ENCODE assay signal across 9 cellular contexts in the genomic region with DNA sequence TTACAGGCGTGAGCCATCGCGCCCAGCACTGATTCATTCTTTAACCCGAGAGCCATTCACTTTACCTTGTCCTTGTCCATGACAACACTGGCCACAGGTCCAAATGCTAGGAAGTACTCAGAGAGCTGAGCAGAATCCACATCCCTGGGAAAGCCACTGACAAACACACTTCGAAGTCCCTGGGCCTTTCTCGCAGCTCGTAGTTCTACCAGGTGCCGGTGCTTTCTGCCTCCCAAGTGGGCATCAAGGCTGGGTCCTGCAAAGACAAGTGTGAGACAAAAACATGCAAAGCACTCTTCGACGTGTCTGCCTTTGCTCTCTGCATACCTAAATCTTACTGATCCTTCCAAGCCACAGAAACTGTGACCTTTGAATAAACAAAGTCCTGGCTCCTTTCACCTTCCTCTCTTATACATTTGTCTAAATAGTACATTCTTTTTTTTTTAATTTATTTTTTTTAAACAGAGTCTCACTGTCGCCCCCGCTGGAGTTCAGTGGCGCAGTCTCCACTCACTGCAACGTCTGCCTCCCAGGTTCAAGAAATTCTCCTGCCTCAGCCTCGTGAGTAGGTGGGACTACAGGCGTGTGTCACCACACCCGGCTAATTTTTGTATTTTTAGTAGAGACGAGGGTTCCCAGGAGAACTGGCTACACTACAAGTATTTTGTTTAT. TPM values are rescaled to one million over a fixed set of nuclear protein-coding genes. Genes with fewer than 3 reads are reported as not detected.
DNase-seq lines count a peak whose midpoint lies in the region; ATAC-seq, FAIRE-seq and TF ChIP-seq lines count a peak whose summit lies in the region.
"Had no signal": no experiment of that assay in that cellular context is flagged by ENCODE, and none has a peak within 500 bp of the region (broad histone marks: within the 10 kb centered on the region; RNA-seq: fewer than 3 reads in every experiment).

No MANE protein-coding gene starts in this region.

- H2BK5ac ChIP-seq in IMR-90 (ENCODE audit: low read depth, low read length, poor library complexity, severe bottlenecking), result no peak overlapping the region

- H3K56ac ChIP-seq in IMR-90 (ENCODE audit: extremely low read depth, insufficient read depth, low read length), result no peak overlapping the region

- peaks cover 6% of the 10 kb centered on the region for H3K4me1 ChIP-seq in IMR-90 (ENCODE audit: control insufficient read depth, insufficient read depth, low read length)
- H3K4me1 ChIP-seq in astrocyte (ENCODE audit: insufficient read depth, low read length), result peaks cover 10% of the 10 kb centered on the region

- peaks cover 21 to 45% of the 10 kb centered on the region in 2 experiments for H3K79me1 ChIP-seq in IMR-90 (ENCODE audit: low read depth in 1 of 2, low read length in 2 of 2)

- no peak for FAIRE-seq in astrocyte (lab: Jason Lieb, UNC)

- peaks cover 12% of the 10 kb centered on the region for H3K36me3 Mint-ChIP-seq in astrocyte (ENCODE audit: low read depth, unreplicated experiment)
- H3K36me3 Mint-ChIP-seq in natural killer cell treated with Interleukin-12 subunit alpha and Interleukin-12 subunit beta and Interleukin-15 and Interleukin-18, amount 100 ng/mL, for 72 hours, result peaks cover 7% of the 10 kb centered on the region

- intact Hi-C loops in IMR-90 (cut with micrococcal nuclease), result no loop called here

- H2AFZ ChIP-seq in IMR-90 (replicated peaks; ENCODE audit: low read length, poor library complexity), result no peak overlapping the region
- H2AFZ ChIP-seq in astrocyte (ENCODE audit: low read depth, low read length), result no peak overlapping the region

- 94% methylated on average over 10 of the region's 18 CpGs; no CpG with 5 or more reads in 1 of the 2 experiments for WGBS in IMR-90 (ENCODE audit: extremely low coverage in 2 of 2, insufficient read length in 1 of 2), 2 experiments

- H3K27ac ChIP-seq in IMR-90 (ENCODE audit: insufficient read depth, low read length) (no peak overlapping the region), astrocyte (ENCODE audit: low read depth, low read length) (no peak overlapping the region)

- 0 out of 2 replicates have a peak, but pooled peaks cover 4% of the 10 kb centered on the region for H3K9me1 ChIP-seq in IMR-90 (ENCODE audit: insufficient read depth, low read length)

- TF ChIP-seq POLR2A in IMR-90 (IDR thresholded peaks at IDR 0.05; ENCODE audit: low read depth, low read length), result no peak

- H3K79me2 ChIP-seq in astrocyte (ENCODE audit: insufficient read depth, low read length), result peaks cover 31% of the 10 kb centered on the region

- no peak overlapping the region for H2BK15ac ChIP-seq in IMR-90 (ENCODE audit: low read depth, low read length)

- no peak overlapping the region for H3K23ac ChIP-seq in IMR-90 (ENCODE audit: low read depth, low read length)

- peak overlapping the region; percentile 93 for H3K4me3 Mint-ChIP-seq in astrocyte (ENCODE audit: unreplicated experiment)
- H3K4me3 Mint-ChIP-seq in natural killer cell treated with Interleukin-12 subunit alpha and Interleukin-12 subunit beta and Interleukin-15 and Interleukin-18, amount 100 ng/mL, for 72 hours, result peak overlapping the region; percentile 98

- H4K20me1 ChIP-seq in IMR-90 (ENCODE audit: insufficient read depth, low read length), result peaks cover 5% of the 10 kb centered on the region; the same call in 1 of the 2 replicates
- H4K20me1 ChIP-seq in astrocyte (ENCODE audit: insufficient read depth, low read length), result peaks cover 13% of the 10 kb centered on the region

- no peak overlapping the region for H3K18ac ChIP-seq in IMR-90 (ENCODE audit: low read depth, low read length)

- H4K8ac ChIP-seq in IMR-90 (ENCODE audit: low read depth in 2 of 2, low read length in 2 of 2), result no peak overlapping the region

- no peak for ATAC-seq in IMR-90 (ENCODE audit: low read depth)
- no peak for ATAC-seq in natural killer cell treated with Interleukin-12 subunit alpha and Interleukin-12 subunit beta and Interleukin-15 and Interleukin-18, amount 100 ng/mL, for 72 hours

- H3K27ac Mint-ChIP-seq in astrocyte (ENCODE audit: unreplicated experiment), result peak overlapping the region; percentile 69
- H3K27ac Mint-ChIP-seq in natural killer cell treated with Interleukin-12 subunit alpha and Interleukin-12 subunit beta and Interleukin-15 and Interleukin-18, amount 100 ng/mL, for 72 hours, result peak overlapping the region in 1 of 2 donors; percentile 94

- H2AK5ac ChIP-seq in IMR-90 (ENCODE audit: low read depth, low read length), result no peak overlapping the region

- POLR2A ChIA-PET in IMR-90 (lab: Charles Lee; ENCODE audit: unreplicated experiment), result no interaction called here

- H2BK20ac ChIP-seq in IMR-90 (ENCODE audit: low read depth, low read length), result no peak overlapping the region; the same call in 1 of the 2 replicates

- DNase-seq in DMS114 treated with DMSO at 0.1 percent for 48 hours (lab: John Stamatoyannopoulos, UW; ENCODE audit: unreplicated experiment) (peak; percentile 18), IMR-90 (no peak), astrocyte (ENCODE audit: low read depth) (no peak), NCI-H146 treated with DMSO at 0.1 percent for 48 hours (lab: John Stamatoyannopoulos, UW; ENCODE audit: unreplicated experiment) (no peak), HT-29 (ENCODE audit: low spot score) (no peak), GM20000 (ENCODE audit: low spot score) (no peak)
- DNase-seq in natural killer cell treated with Interleukin-12 subunit alpha and Interleukin-12 subunit beta and Interleukin-15 and Interleukin-18, amount 100 ng/mL, for 72 hours (ENCODE audit: low spot score), result no peak
- DNase-seq: T1000 had no signal

- H3K14ac ChIP-seq in IMR-90 (replicated peaks; ENCODE audit: low read depth, low read length), result no peak overlapping the region

- H3K4me1 Mint-ChIP-seq in astrocyte (ENCODE audit: low read depth, unreplicated experiment), result peaks cover 7% of the 10 kb centered on the region
- H3K4me1 Mint-ChIP-seq in natural killer cell treated with Interleukin-12 subunit alpha and Interleukin-12 subunit beta and Interleukin-15 and Interleukin-18, amount 100 ng/mL, for 72 hours (ENCODE audit: low read depth in 2 of 2), result peaks cover 21 to 35% of the 10 kb centered on the region in 2 donors

- no peak overlapping the region for H4K91ac ChIP-seq in IMR-90 (ENCODE audit: insufficient read depth, low read depth, low read length)

- in situ Hi-C loops in IMR-90 (cut with MboI; ENCODE audit: low sequenced_read_pairs), result no loop called here

- H4K5ac ChIP-seq in IMR-90 (ENCODE audit: low read depth, low read length), result no peak overlapping the region

- dilution Hi-C loops in IMR-90 (cut with HindIII; ENCODE audit: low sequenced_read_pairs, unreplicated experiment), result no loop called here

- TF ChIP-seq RAD21 in IMR-90 (IDR thresholded peaks at IDR 0.05; ENCODE audit: low read length), result no peak

- BruUV-seq in IMR-90 (replicated peaks; lab: Mats Ljungman, UMichigan), result no TSS peak

- H3K27me3 Mint-ChIP-seq in astrocyte (ENCODE audit: low read depth, unreplicated experiment), result no peaks in the 10 kb centered on the region
- H3K27me3 Mint-ChIP-seq in natural killer cell treated with Interleukin-12 subunit alpha and Interleukin-12 subunit beta and Interleukin-15 and Interleukin-18, amount 100 ng/mL, for 72 hours, result no peaks in the 10 kb centered on the region
- H3K27me3 Mint-ChIP-seq: IgD-negative memory B cell had no signal

- H2AK9ac ChIP-seq in IMR-90 (replicated peaks; ENCODE audit: low read depth, low read length, poor library complexity), result no peak overlapping the region

- H3K36me3 ChIP-seq in IMR-90 (ENCODE audit: control insufficient read depth, insufficient read depth, low read length), result peaks cover 22% of the 10 kb centered on the region
- peaks cover 25% of the 10 kb centered on the region for H3K36me3 ChIP-seq in astrocyte (ENCODE audit: insufficient read depth, low read length)

- H3K9me3 Mint-ChIP-seq in astrocyte (ENCODE audit: unreplicated experiment), result no peaks in the 10 kb centered on the region
- no peaks in the 10 kb centered on the region for H3K9me3 Mint-ChIP-seq in natural killer cell treated with Interleukin-12 subunit alpha and Interleukin-12 subunit beta and Interleukin-15 and Interleukin-18, amount 100 ng/mL, for 72 hours
- H3K9me3 Mint-ChIP-seq: IgD-negative memory B cell had no signal

- no peaks in the 10 kb centered on the region for H3K9me3 ChIP-seq in IMR-90 (ENCODE audit: control insufficient read depth, insufficient read depth, low read length)
- H3K9me3 ChIP-seq in astrocyte (ENCODE audit: insufficient read depth, low read depth, low read length), result no peaks in the 10 kb centered on the region

- H3K9ac ChIP-seq in IMR-90 (ENCODE audit: low read depth, low read length) (no peak overlapping the region), astrocyte (ENCODE audit: low read length) (no peak overlapping the region)

- peak; percentile 45 for TF ChIP-seq CTCF in IMR-90 (conservative IDR thresholded peaks at IDR 0.05; ENCODE audit: low read depth, low read length)
- TF ChIP-seq CTCF in astrocyte (IDR thresholded peaks at IDR 0.05; ENCODE audit: insufficient read depth, low read depth, low read length), result peak; percentile 17
- no peak for TF ChIP-seq CTCF in GM20000 (IDR thresholded peaks at IDR 0.05; ENCODE audit: extremely low read depth, missing control alignments)

- H3K4ac ChIP-seq in IMR-90 (ENCODE audit: low read depth, low read length), result no peak overlapping the region

- H3K4me3 ChIP-seq in IMR-90 (ENCODE audit: insufficient read depth, low read depth, low read length) (no peak overlapping the region), astrocyte (ENCODE audit: insufficient read depth, low read depth, low read length) (no peak overlapping the region)

- H3K27me3 ChIP-seq in IMR-90 (ENCODE audit: control insufficient read depth, insufficient read depth, low read length), result no peaks in the 10 kb centered on the region
- no peaks in the 10 kb centered on the region for H3K27me3 ChIP-seq in astrocyte (ENCODE audit: insufficient read depth, low read length)

- CTCF ChIA-PET in IMR-90 (lab: Yijun Ruan, JAX), result no interaction called here

- H3K4me2 ChIP-seq in IMR-90 (ENCODE audit: low read depth, low read length) (no peak overlapping the region), astrocyte (ENCODE audit: low read length) (no peak overlapping the region)

- H2BK120ac ChIP-seq in IMR-90 (ENCODE audit: low read depth, low read length), result no peak overlapping the region

RNA-seq across cellular contexts. Expression of a gene that starts 2.2 kb away (rescaled TPM):
- total RNA-seq in IMR-90 (2012; rRNA removed) (3.3 and 4.3 TPM in 2 replicates), astrocyte (16.8 and 18.3 TPM in 2 replicates)
- polyA plus RNA-seq in IMR-90 (2012; rRNA removed), result 10.1 TPM in 2 replicates
- polyA plus RNA-seq in IMR-90 (2012; cell fraction: cytosol; rRNA removed), result 8.4 and 9.3 TPM in 2 replicates
- polyA plus RNA-seq in IMR-90 (2012; cell fraction: nucleus; rRNA removed; ENCODE audit: low replicate concordance), result 42.6 and 48.7 TPM in 2 replicates
- total RNA-seq in natural killer cell treated with Interleukin-12 subunit alpha and Interleukin-12 subunit beta and Interleukin-15 and Interleukin-18, amount 100 ng/mL, for 72 hours, result 10 to 100 TPM; 24.1 to 35.7 TPM
- total RNA-seq in HT-29 (2014; rRNA removed; shearing (Covaris generic)), result 19.3 and 25.1 TPM in 2 replicates

RNA-seq across cellular contexts. Expression of a gene that starts 12.6 kb away (rescaled TPM):
- total RNA-seq in IMR-90 (2012; rRNA removed) (126 and 136 TPM in 2 replicates), astrocyte (123 and 136 TPM in 2 replicates)
- 28.0 and 34.8 TPM in 2 replicates for polyA plus RNA-seq in IMR-90 (2012; rRNA removed)
- 14.4 and 18.0 TPM in 2 replicates for polyA plus RNA-seq in IMR-90 (2012; cell fraction: cytosol; rRNA removed)
- 35.6 and 60.7 TPM in 2 replicates for polyA plus RNA-seq in IMR-90 (2012; cell fraction: nucleus; rRNA removed; ENCODE audit: low replicate concordance)
- total RNA-seq in natural killer cell treated with Interleukin-12 subunit alpha and Interleukin-12 subunit beta and Interleukin-15 and Interleukin-18, amount 100 ng/mL, for 72 hours, result 100 to 1,000 TPM; 234 to 259 TPM
- 223 and 229 TPM in 2 replicates for total RNA-seq in HT-29 (2014; rRNA removed; shearing (Covaris generic))

RNA-seq across cellular contexts. Expression of a gene that starts 15.4 kb away (rescaled TPM):
- total RNA-seq in IMR-90 (2012; rRNA removed) (1,598 and 1,857 TPM in 2 replicates), astrocyte (1,185 and 1,298 TPM in 2 replicates)
- 1,684 and 1,697 TPM in 2 replicates for polyA plus RNA-seq in IMR-90 (2012; rRNA removed)
- 1,447 and 1,704 TPM in 2 replicates for polyA plus RNA-seq in IMR-90 (2012; cell fraction: cytosol; rRNA removed)
- polyA plus RNA-seq in IMR-90 (2012; cell fraction: nucleus; rRNA removed; ENCODE audit: low replicate concordance), result 506 and 710 TPM in 2 replicates
- 1,000 to 10,000 TPM in 1 of 2 donors, 100 to 1,000 TPM in 1; 898 to 1,016 TPM for total RNA-seq in natural killer cell treated with Interleukin-12 subunit alpha and Interleukin-12 subunit beta and Interleukin-15 and Interleukin-18, amount 100 ng/mL, for 72 hours
- total RNA-seq in HT-29 (2014; rRNA removed; shearing (Covaris generic)), result 1,888 and 1,945 TPM in 2 replicates

RNA-seq across cellular contexts. Expression of a gene that starts 23.5 kb away (rescaled TPM):
- 4.4 and 5.0 TPM in 2 replicates for total RNA-seq in IMR-90 (2012; rRNA removed)
- 24.7 and 26.1 TPM in 2 replicates for polyA plus RNA-seq in IMR-90 (2012; rRNA removed)
- polyA plus RNA-seq in IMR-90 (2012; cell fraction: cytosol; rRNA removed), result 13.6 and 18.0 TPM in 2 replicates
- polyA plus RNA-seq in IMR-90 (2012; cell fraction: nucleus; rRNA removed; ENCODE audit: low replicate concordance), result 158 and 257 TPM in 2 replicates
- 25.5 and 29.8 TPM in 2 replicates for total RNA-seq in astrocyte
- 100 to 1,000 TPM; 122 to 205 TPM for total RNA-seq in natural killer cell treated with Interleukin-12 subunit alpha and Interleukin-12 subunit beta and Interleukin-15 and Interleukin-18, amount 100 ng/mL, for 72 hours
- 72.3 and 72.5 TPM in 2 replicates for total RNA-seq in HT-29 (2014; rRNA removed; shearing (Covaris generic))

RNA-seq across cellular contexts. Expression of a gene that starts 24.0 kb away (rescaled TPM):
- total RNA-seq in IMR-90 (2012; rRNA removed), result 2.2 TPM in 2 replicates
- 1.7 and 2.5 TPM in 2 replicates for polyA plus RNA-seq in IMR-90 (2012; rRNA removed)
- polyA plus RNA-seq in IMR-90 (2012; cell fraction: cytosol; rRNA removed), result 3.4 and 3.8 TPM in 2 replicates
- polyA plus RNA-seq in IMR-90 (2012; cell fraction: nucleus; rRNA removed; ENCODE audit: low replicate concordance), result 2.1 and 3.1 TPM in 2 replicates
- 0.79 and 1.3 TPM in 2 replicates for total RNA-seq in astrocyte
- 1 to 10 TPM; 4.5 to 4.6 TPM for total RNA-seq in natural killer cell treated with Interleukin-12 subunit alpha and Interleukin-12 subunit beta and Interleukin-15 and Interleukin-18, amount 100 ng/mL, for 72 hours
- 10.9 and 13.6 TPM in 2 replicates for total RNA-seq in HT-29 (2014; rRNA removed; shearing (Covaris generic))
